ENCODE assay signal across 22 cellular contexts in genomic region chr14:94312481-94313246, GRCh38. TPM values are rescaled to one million over a fixed set of nuclear protein-coding genes. Genes with fewer than 3 reads are reported as not detected.
"Had no signal": no experiment of that assay in that cellular context is flagged by ENCODE, and none has a peak within 500 bp of the region (broad histone marks: within the 10 kb centered on the region; RNA-seq: fewer than 3 reads in every experiment).

No MANE protein-coding gene starts in this region.

- H3K27ac ChIP-seq: cardiac muscle cell, parathyroid adenoma, transverse colon, uterus had no signal

- ATAC-seq: activated CD8-positive, alpha-beta memory T cell treated with anti-CD3 and anti-CD28 coated beads, Interleukin-2, amount 10 ng/mL, durations not matched to agents 7 days and 5 days; activated CD8-positive, alpha-beta T cell treated with anti-CD3 and anti-CD28 coated beads for 36 hours; right cardiac atrium; stimulated activated naive B cell treated with anti-CD40 and anti-IgM and Interleukin-4, amounts not matched to agents 10 μg/mL and 1 μg/mL and 100 μg/mL, for 72 hours had no signal

- H3K9me3 ChIP-seq: uterus had no signal

- H3K4me3 ChIP-seq: cardiac muscle cell, skin epidermis, transverse colon, uterus had no signal

- H3K9ac ChIP-seq: parathyroid adenoma had no signal

- H3K4me1 ChIP-seq: parathyroid adenoma, uterus had no signal

- H3K27me3 ChIP-seq: cardiac muscle cell, transverse colon, uterus had no signal

- DNase-seq: activated CD4-positive, alpha-beta T cell treated with anti-CD3 and anti-CD28 coated beads, Interleukin-2, amount 10 ng/mL, durations not matched to agents 7 days and 5 days; activated CD8-positive, alpha-beta memory T cell treated with anti-CD3 and anti-CD28 coated beads, Interleukin-2, amount 10 ng/mL, durations not matched to agents 7 days and 5 days; activated CD8-positive, alpha-beta T cell treated with anti-CD3 and anti-CD28 coated beads for 36 hours; activated effector memory CD4-positive, alpha-beta T cell treated with anti-CD3 and anti-CD28 coated beads, Interleukin-2, amount 50 U/mL, for 16 hours; activated naive CD4-positive, alpha-beta T cell treated with anti-CD3 and anti-CD28 coated beads, Interleukin-2, amount 10 ng/mL, durations not matched to agents 7 days and 5 days; activated T-cell treated with anti-CD3 and anti-CD28 coated beads for 4 hours; amygdala; right cardiac atrium; stimulated activated CD4-positive, alpha-beta T cell treated with anti-CD3 and anti-CD28 coated beads, Interleukin-2, amount 100 ng/mL, for 24 hours; stimulated activated naive B cell treated with anti-CD40 and anti-IgM and Interleukin-4, amounts not matched to agents 10 μg/mL and 1 μg/mL and 100 μg/mL, for 72 hours; T1000; transverse colon; uterus had no signal

- H3K36me3 ChIP-seq: cardiac muscle cell, transverse colon, uterus had no signal

- H2AFZ ChIP-seq: parathyroid adenoma had no signal

RNA-seq across cellular contexts. Expression of gene SERPINA6, which starts 10.5 kb away (rescaled TPM):
- total RNA-seq: activated CD4-positive, alpha-beta T cell treated with anti-CD3 and anti-CD28 coated beads, Interleukin-2, amount 10 ng/mL, durations not matched to agents 7 days and 5 days; activated CD8-positive, alpha-beta memory T cell treated with anti-CD3 and anti-CD28 coated beads, Interleukin-2, amount 10 ng/mL, durations not matched to agents 7 days and 5 days; activated CD8-positive, alpha-beta T cell treated with anti-CD3 and anti-CD28 coated beads for 36 hours; cardiac muscle cell; cerebellum; frontal cortex; myocyte; pulmonary artery endothelial cell; right cardiac atrium; temporal lobe had no signal
- polyA plus RNA-seq: right cardiac atrium had no signal

RNA-seq across cellular contexts. Expression of gene SERPINA10, which starts 19.6 kb away (rescaled TPM):
- total RNA-seq: activated CD4-positive, alpha-beta T cell treated with anti-CD3 and anti-CD28 coated beads, Interleukin-2, amount 10 ng/mL, durations not matched to agents 7 days and 5 days; activated CD8-positive, alpha-beta memory T cell treated with anti-CD3 and anti-CD28 coated beads, Interleukin-2, amount 10 ng/mL, durations not matched to agents 7 days and 5 days; activated CD8-positive, alpha-beta T cell treated with anti-CD3 and anti-CD28 coated beads for 36 hours; cardiac muscle cell; cerebellum; frontal cortex; myocyte; pulmonary artery endothelial cell; right cardiac atrium; temporal lobe; uterus had no signal
- polyA plus RNA-seq: esophagus, right cardiac atrium had no signal

RNA-seq across cellular contexts. Expression of gene SERPINA2, which starts 53.8 kb away (rescaled TPM):
- total RNA-seq: activated CD4-positive, alpha-beta T cell treated with anti-CD3 and anti-CD28 coated beads, Interleukin-2, amount 10 ng/mL, durations not matched to agents 7 days and 5 days; activated CD8-positive, alpha-beta memory T cell treated with anti-CD3 and anti-CD28 coated beads, Interleukin-2, amount 10 ng/mL, durations not matched to agents 7 days and 5 days; activated CD8-positive, alpha-beta T cell treated with anti-CD3 and anti-CD28 coated beads for 36 hours; cardiac muscle cell; cerebellum; frontal cortex; myocyte; pulmonary artery endothelial cell; right cardiac atrium; temporal lobe; transverse colon; uterus had no signal
- polyA plus RNA-seq: cardiac muscle cell, esophagus, right cardiac atrium had no signal
